7 cellular contexts compared by ENCODE assay signal in genomic region chr2:29797916-29798315, GRCh38.
"Had no signal": no experiment of that assay in that cellular context is flagged by ENCODE, and none has a peak within 500 bp of the region (broad histone marks: within the 10 kb centered on the region; RNA-seq: fewer than 3 reads in every experiment).

No MANE protein-coding gene starts in this region.

- H3K9ac ChIP-seq: KMS-11 had no signal

- H3K27ac ChIP-seq: HL-60, KMS-11 had no signal

- DNase-seq: IMR-90, KBM-7, KG1 had no signal

- FAIRE-seq: HTR-8/SVneo, K562 had no signal

- H3K4me2 ChIP-seq: KMS-11 had no signal

- H3K4me3 ChIP-seq: K562 had no signal

- ATAC-seq: K562 had no signal
